Comparison of ENCODE assay signal across 10 cellular contexts in the genomic region with DNA sequence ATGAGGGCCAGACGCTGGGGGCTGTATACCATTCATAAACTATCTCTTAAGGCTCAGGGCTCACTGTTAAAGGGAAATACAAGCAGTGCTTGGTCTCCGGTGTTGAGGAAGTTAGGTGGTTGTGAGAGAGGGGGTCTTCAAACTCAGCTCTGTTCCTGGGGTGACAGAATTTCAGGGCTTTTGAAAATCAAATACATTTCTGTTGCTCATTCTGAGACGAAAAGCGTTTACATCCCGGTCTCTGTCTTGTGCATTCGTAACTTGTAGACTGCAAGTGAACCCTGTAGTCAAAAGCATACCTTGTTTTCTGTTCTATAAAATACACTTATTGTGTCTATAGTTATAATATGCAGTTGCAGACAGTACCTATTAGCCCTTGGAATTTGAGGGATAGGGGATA. TPM values are rescaled to one million over a fixed set of nuclear protein-coding genes. Genes with fewer than 3 reads are reported as not detected.
DNase-seq lines count a peak whose midpoint lies in the region; ATAC-seq, FAIRE-seq and TF ChIP-seq lines count a peak whose summit lies in the region.
"Had no signal": no experiment of that assay in that cellular context is flagged by ENCODE, and none has a peak within 500 bp of the region (broad histone marks: within the 10 kb centered on the region; RNA-seq: fewer than 3 reads in every experiment).

No MANE protein-coding gene starts in this region.

- H3K4me3 ChIP-seq in dorsolateral prefrontal cortex, result peak overlapping the region; percentile 58 to 86 (median 73)

- peaks cover 14% of the 10 kb centered on the region for H3K4me1 Mint-ChIP-seq in neural crest cell

- intact Hi-C loops in dorsolateral prefrontal cortex (cut with DNase I), result loop anchor here in 1 of 2 donors (2.0 kb wide), 1 partner anchor 34 kb away; no protein-coding TSS in a partner anchor

- TF ChIP-seq CTCF in dorsolateral prefrontal cortex (IDR thresholded peaks at IDR 0.05 in 54 of 56, conservative IDR thresholded peaks at IDR 0.05 in 2 of 56; ENCODE audit: low read depth in 1 of 56, partially characterized antibody in 56 of 56) (no peak), neural crest cell (conservative IDR thresholded peaks at IDR 0.05) (no peak)

- DNase-seq in DMS 273 (lab: John Stamatoyannopoulos, UW; ENCODE audit: unreplicated experiment), result peak; percentile 26
- DNase-seq in DMS 273 treated with DMSO at 0.1 percent for 48 hours (lab: John Stamatoyannopoulos, UW), result no peak
- DNase-seq in NCI-H526 (lab: John Stamatoyannopoulos, UW), result peak; percentile 43 to 55
- no peak for DNase-seq in dorsolateral prefrontal cortex
- DNase-seq in neural crest cell (ENCODE audit: low read depth, low spot score), result no peak
- DNase-seq in HTR-8/SVneo (ENCODE audit: insufficient read length, low spot score), result no peak
- no peak for DNase-seq in RKO (ENCODE audit: low spot score)

- peak overlapping the region in 55 of 59 donors; percentile 4 to 99 (median 97) for H3K27ac ChIP-seq in dorsolateral prefrontal cortex
- H3K27ac ChIP-seq: 22Rv1 had no signal

- ATAC-seq in HG03521 (IDR thresholded peaks at IDR 0.05; ENCODE audit: unreplicated experiment), result no peak

- H3K9me3 Mint-ChIP-seq in neural crest cell, result no peaks in the 10 kb centered on the region

- no peaks in the 10 kb centered on the region for H3K36me3 Mint-ChIP-seq in neural crest cell (ENCODE audit: low read depth)

- no peaks in the 10 kb centered on the region for H3K27me3 ChIP-seq in dorsolateral prefrontal cortex

- H3K4me3 Mint-ChIP-seq in neural crest cell, result peak overlapping the region; percentile 91

- no peak overlapping the region for H3K27ac Mint-ChIP-seq in neural crest cell (ENCODE audit: unreplicated experiment)

- no peak for FAIRE-seq in HTR-8/SVneo (lab: Jason Lieb, UNC)
- FAIRE-seq: endothelial cell of umbilical vein had no signal

- H3K27me3 Mint-ChIP-seq in neural crest cell (ENCODE audit: low read depth), result peaks cover 36% of the 10 kb centered on the region

RNA-seq across cellular contexts. Expression of a gene that starts 1.7 kb away (rescaled TPM):
- total RNA-seq in dorsolateral prefrontal cortex (100 to 1,000 TPM in 13 of 120 experiments, 10 to 100 TPM in 107; 36.6 to 170 (median 68.2) TPM), neural crest cell (6.1 and 6.3 TPM in 2 replicates)

Comparison
In these comparisons a context has a peak if more than half of its experiments do, and no peak if none do; other contexts are left out.
1. DNase-seq: peak in DMS 273 (single experiment) and NCI-H526 (2 of 2); none in DMS 273 treated with DMSO at 0.1 percent for 48 hours (single experiment), dorsolateral prefrontal cortex (0 of 10), neural crest cell (single experiment), HTR-8/SVneo (single experiment) and RKO (single experiment).